In genomic region chr5:16160706-16161105, GRCh38 we compare ENCODE assay signal across 8 cellular contexts. TPM values are rescaled to one million over a fixed set of nuclear protein-coding genes. Genes with fewer than 3 reads are reported as not detected.
DNase-seq lines count a peak whose midpoint lies in the region; ATAC-seq and TF ChIP-seq lines count a peak whose summit lies in the region.

No MANE protein-coding gene starts in this region.

- peaks cover 2% of the 10 kb centered on the region for H3K27me3 Mint-ChIP-seq in CD8-positive, alpha-beta T cell (ENCODE audit: low read depth)

- POLR2A ChIA-PET in CD8-positive, alpha-beta T cell (lab: Charles Lee), result no interaction called here

- no peak overlapping the region for H3K27ac ChIP-seq in CD8-positive, alpha-beta T cell (ENCODE audit: low read depth, low read length)

- no peaks in the 10 kb centered on the region for H3K36me3 Mint-ChIP-seq in CD8-positive, alpha-beta T cell

- H3K4me1 Mint-ChIP-seq in CD8-positive, alpha-beta T cell (ENCODE audit: low read depth), result no peaks in the 10 kb centered on the region

- H3K9me3 Mint-ChIP-seq in CD8-positive, alpha-beta T cell, result no peaks in the 10 kb centered on the region

- H3K4me3 ChIP-seq in CD8-positive, alpha-beta T cell (ENCODE audit: low read depth, low read length), result no peak overlapping the region

- no peak overlapping the region for H3K4me3 Mint-ChIP-seq in CD8-positive, alpha-beta T cell

- no peak overlapping the region for H3K27ac Mint-ChIP-seq in CD8-positive, alpha-beta T cell

- ATAC-seq in CD8-positive, alpha-beta T cell, result no peak
- ATAC-seq in GM18858 (IDR thresholded peaks at IDR 0.05; ENCODE audit: unreplicated experiment) (peak; percentile 74), HG02973 (IDR thresholded peaks at IDR 0.05; ENCODE audit: unreplicated experiment) (peak; percentile 78)

- no peak for DNase-seq in CD8-positive, alpha-beta T cell
- DNase-seq in NCI-H2029 (lab: John Stamatoyannopoulos, UW), result peak; percentile 89
- DNase-seq in T1000 (lab: John Stamatoyannopoulos, UW), result peak; percentile 4
- DNase-seq in glomerular endothelial cell (ENCODE audit: extremely low read depth, low read depth, low spot score), result peak; percentile 37
- peak; percentile 44 for DNase-seq in retina
- no peak for DNase-seq in effector CD4-positive, alpha-beta T cell

- TF ChIP-seq CTCF in CD8-positive, alpha-beta T cell (IDR thresholded peaks at IDR 0.05), result peak; percentile 39

- no peaks in the 10 kb centered on the region for H3K4me1 ChIP-seq in CD8-positive, alpha-beta T cell (ENCODE audit: insufficient read depth, low read length)

- CTCF ChIA-PET in CD8-positive, alpha-beta T cell (lab: Charles Lee), result interaction anchor here (1.1 to 1.6 kb wide), 4 partner anchors 21 to 506 kb away, joined by 3 to 11 read pairs (median 6); no protein-coding TSS in a partner anchor

- no peaks in the 10 kb centered on the region for H3K36me3 ChIP-seq in CD8-positive, alpha-beta T cell (ENCODE audit: insufficient read depth, low read length)

- no peaks in the 10 kb centered on the region for H3K27me3 ChIP-seq in CD8-positive, alpha-beta T cell (ENCODE audit: insufficient read depth, low read length)

- intact Hi-C loops in CD8-positive, alpha-beta T cell (cut with DNase I, micrococcal nuclease), result loop anchor here in 1 of 2 experiments (5.0 to 10.0 kb wide), 2 partner anchors 297 to 514 kb away; no protein-coding TSS in a partner anchor

- H3K9me3 ChIP-seq in CD8-positive, alpha-beta T cell (ENCODE audit: low read length), result no peaks in the 10 kb centered on the region

RNA-seq across cellular contexts. Expression of gene MARCHF11, which starts 18.9 kb away (rescaled TPM):
- not detected for total RNA-seq in CD8-positive, alpha-beta T cell
- total RNA-seq in glomerular endothelial cell, result not detected in 2 replicates

Comparison
In these comparisons a context has a peak if more than half of its experiments do, and no peak if none do; other contexts are left out.
1. DNase-seq: peak in NCI-H2029 (single experiment), T1000 (single experiment), glomerular endothelial cell (single experiment) and retina (single experiment); none in CD8-positive, alpha-beta T cell (0 of 7) and effector CD4-positive, alpha-beta T cell (single experiment).